1 cellular context compared by ENCODE assay signal in genomic region chr7:117458977-117459583, GRCh38.
TF ChIP-seq lines count a peak whose summit lies in the region.

No MANE protein-coding gene starts in this region.

TF ChIP-seq in HCT116, 20 proteins besides CTCF, POLR2A, EP300 and RAD21 (continued from another document):
- TF ChIP-seq, protein P1, sequence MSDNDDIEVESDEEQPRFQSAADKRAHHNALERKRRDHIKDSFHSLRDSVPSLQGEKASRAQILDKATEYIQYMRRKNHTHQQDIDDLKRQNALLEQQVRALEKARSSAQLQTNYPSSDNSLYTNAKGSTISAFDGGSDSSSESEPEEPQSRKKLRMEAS (IDR thresholded peaks at IDR 0.05): no peak
